Comparison of ENCODE assay signal across 2 cellular contexts in the genomic region with DNA sequence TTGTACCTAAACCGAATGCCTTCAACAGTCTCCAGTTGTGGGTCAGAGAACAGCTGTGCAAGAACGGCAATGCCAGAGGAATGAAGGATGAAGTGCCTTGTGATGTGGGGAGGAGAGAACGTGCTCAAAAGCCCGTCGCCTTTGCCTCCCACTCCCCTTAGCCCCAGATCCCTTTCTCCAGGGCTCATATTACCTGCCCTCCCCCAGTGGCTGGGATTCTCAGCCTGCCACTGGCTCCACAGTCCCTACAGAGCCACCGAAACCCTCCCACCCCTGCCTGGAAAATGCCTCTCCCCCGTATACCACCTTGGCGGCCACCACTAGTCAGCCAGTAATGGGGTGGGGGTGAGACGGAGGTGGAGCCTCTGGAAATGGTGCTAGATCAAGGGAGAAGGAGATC.
TF ChIP-seq lines count a peak whose summit lies in the region.

No MANE protein-coding gene starts in this region.

TF ChIP-seq in GM23338, 12 proteins besides CTCF, POLR2A, EP300 and RAD21 (continued from another document):
- TF ChIP-seq REST (IDR thresholded peaks at IDR 0.05; ENCODE audit: unreplicated experiment) (no peak), ZNF331 (CRISPR knock-in tag; IDR thresholded peaks at IDR 0.05; ENCODE audit: low read depth) (no peak), EZH2 (IDR thresholded peaks at IDR 0.05; ENCODE audit: low read depth, unreplicated experiment) (no peak), EZH2phosphoT487 (IDR thresholded peaks at IDR 0.05; ENCODE audit: unreplicated experiment) (no peak), CREB1 (CRISPR knock-in tag; IDR thresholded peaks at IDR 0.05; ENCODE audit: low read depth) (no peak), STAT1 (IDR thresholded peaks at IDR 0.05; ENCODE audit: unreplicated experiment) (no peak)
- TF ChIP-seq, protein P1, sequence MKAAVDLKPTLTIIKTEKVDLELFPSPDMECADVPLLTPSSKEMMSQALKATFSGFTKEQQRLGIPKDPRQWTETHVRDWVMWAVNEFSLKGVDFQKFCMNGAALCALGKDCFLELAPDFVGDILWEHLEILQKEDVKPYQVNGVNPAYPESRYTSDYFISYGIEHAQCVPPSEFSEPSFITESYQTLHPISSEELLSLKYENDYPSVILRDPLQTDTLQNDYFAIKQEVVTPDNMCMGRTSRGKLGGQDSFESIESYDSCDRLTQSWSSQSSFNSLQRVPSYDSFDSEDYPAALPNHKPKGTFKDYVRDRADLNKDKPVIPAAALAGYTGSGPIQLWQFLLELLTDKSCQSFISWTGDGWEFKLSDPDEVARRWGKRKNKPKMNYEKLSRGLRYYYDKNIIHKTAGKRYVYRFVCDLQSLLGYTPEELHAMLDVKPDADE (IDR thresholded peaks at IDR 0.05): no peak

TF ChIP-seq in WTC11, 78 proteins besides CTCF, POLR2A, EP300 and RAD21 (continued from another document):
- TF ChIP-seq ZBTB43 (CRISPR knock-in tag; IDR thresholded peaks at IDR 0.05) (no peak), USF2 (CRISPR knock-in tag; IDR thresholded peaks at IDR 0.05) (no peak), OVOL2 (CRISPR knock-in tag; IDR thresholded peaks at IDR 0.05; ENCODE audit: borderline replicate concordance) (no peak), ZNF138 (CRISPR knock-in tag; conservative IDR thresholded peaks at IDR 0.05) (no peak), MAX (CRISPR knock-in tag; IDR thresholded peaks at IDR 0.05) (no peak), SMAD3 (CRISPR knock-in tag; IDR thresholded peaks at IDR 0.05; ENCODE audit: borderline replicate concordance) (no peak), TEAD4 (CRISPR knock-in tag; IDR thresholded peaks at IDR 0.05) (no peak)
- TF ChIP-seq, protein P2, sequence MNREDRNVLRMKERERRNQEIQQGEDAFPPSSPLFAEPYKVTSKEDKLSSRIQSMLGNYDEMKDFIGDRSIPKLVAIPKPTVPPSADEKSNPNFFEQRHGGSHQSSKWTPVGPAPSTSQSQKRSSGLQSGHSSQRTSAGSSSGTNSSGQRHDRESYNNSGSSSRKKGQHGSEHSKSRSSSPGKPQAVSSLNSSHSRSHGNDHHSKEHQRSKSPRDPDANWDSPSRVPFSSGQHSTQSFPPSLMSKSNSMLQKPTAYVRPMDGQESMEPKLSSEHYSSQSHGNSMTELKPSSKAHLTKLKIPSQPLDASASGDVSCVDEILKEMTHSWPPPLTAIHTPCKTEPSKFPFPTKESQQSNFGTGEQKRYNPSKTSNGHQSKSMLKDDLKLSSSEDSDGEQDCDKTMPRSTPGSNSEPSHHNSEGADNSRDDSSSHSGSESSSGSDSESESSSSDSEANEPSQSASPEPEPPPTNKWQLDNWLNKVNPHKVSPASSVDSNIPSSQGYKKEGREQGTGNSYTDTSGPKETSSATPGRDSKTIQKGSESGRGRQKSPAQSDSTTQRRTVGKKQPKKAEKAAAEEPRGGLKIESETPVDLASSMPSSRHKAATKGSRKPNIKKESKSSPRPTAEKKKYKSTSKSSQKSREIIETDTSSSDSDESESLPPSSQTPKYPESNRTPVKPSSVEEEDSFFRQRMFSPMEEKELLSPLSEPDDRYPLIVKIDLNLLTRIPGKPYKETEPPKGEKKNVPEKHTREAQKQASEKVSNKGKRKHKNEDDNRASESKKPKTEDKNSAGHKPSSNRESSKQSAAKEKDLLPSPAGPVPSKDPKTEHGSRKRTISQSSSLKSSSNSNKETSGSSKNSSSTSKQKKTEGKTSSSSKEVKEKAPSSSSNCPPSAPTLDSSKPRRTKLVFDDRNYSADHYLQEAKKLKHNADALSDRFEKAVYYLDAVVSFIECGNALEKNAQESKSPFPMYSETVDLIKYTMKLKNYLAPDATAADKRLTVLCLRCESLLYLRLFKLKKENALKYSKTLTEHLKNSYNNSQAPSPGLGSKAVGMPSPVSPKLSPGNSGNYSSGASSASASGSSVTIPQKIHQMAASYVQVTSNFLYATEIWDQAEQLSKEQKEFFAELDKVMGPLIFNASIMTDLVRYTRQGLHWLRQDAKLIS (CRISPR knock-in tag; IDR thresholded peaks at IDR 0.05; ENCODE audit: borderline replicate concordance): no peak
